ENCODE assay signal across 9 cellular contexts in the genomic region with DNA sequence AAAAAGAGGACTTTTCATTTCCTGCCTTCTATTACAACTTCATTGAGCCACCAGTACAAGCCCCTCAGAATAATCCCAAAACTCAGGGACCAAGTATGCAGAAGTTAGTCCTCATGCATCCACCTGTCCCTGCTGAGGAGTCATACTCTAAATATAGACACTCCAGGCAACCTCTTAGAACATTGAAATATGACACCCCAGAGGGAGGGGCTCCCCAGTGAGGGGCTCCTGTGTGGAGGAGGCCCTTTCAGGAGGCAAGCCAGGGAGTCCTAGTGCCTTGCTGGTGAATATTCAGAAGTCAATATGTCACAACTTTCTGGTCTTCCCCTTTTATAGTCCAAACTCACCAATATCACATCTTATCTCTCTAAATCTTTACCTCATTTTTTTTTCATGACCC. TPM values are rescaled to one million over a fixed set of nuclear protein-coding genes. Genes with fewer than 3 reads are reported as not detected.
DNase-seq lines count a peak whose midpoint lies in the region; ATAC-seq and TF ChIP-seq lines count a peak whose summit lies in the region.
"Had no signal": no experiment of that assay in that cellular context is flagged by ENCODE, and none has a peak within 500 bp of the region (broad histone marks: within the 10 kb centered on the region; RNA-seq: fewer than 3 reads in every experiment).

No MANE protein-coding gene starts in this region.

- TF ChIP-seq CTCF in fibroblast of lung (conservative IDR thresholded peaks at IDR 0.05 in 1 of 2, IDR thresholded peaks at IDR 0.05 in 1 of 2; ENCODE audit: low read depth in 1 of 2, low read length in 2 of 2) (no peak), GM10266 (IDR thresholded peaks at IDR 0.05; ENCODE audit: control insufficient read depth, insufficient read depth, low read depth, missing control alignments) (no peak)

- no peak for ATAC-seq in GM21526 (IDR thresholded peaks at IDR 0.05; ENCODE audit: low FRiP score, unreplicated experiment)

- no peaks in the 10 kb centered on the region for H3K36me3 ChIP-seq in fibroblast of lung (ENCODE audit: control insufficient read depth, insufficient read depth, low read length)

- H3K9me3 ChIP-seq in fibroblast of lung (ENCODE audit: control insufficient read depth, insufficient read depth, low read depth, low read length) = no peaks in the 10 kb centered on the region

- no peak overlapping the region for H3K4me3 ChIP-seq in fibroblast of lung (replicated peaks in 1 of 4; ENCODE audit: control extremely low read depth in 1 of 4, insufficient read depth in 1 of 4, low read depth in 3 of 4, low read length in 4 of 4)

- peaks cover 13% of the 10 kb centered on the region for H3K79me2 ChIP-seq in fibroblast of lung (ENCODE audit: control insufficient read depth, insufficient read depth, low read length)

- no peak overlapping the region for H3K4me2 ChIP-seq in fibroblast of lung (ENCODE audit: extremely low read depth, insufficient read depth, low read length)

- no peaks in the 10 kb centered on the region for H3K27me3 ChIP-seq in fibroblast of lung (ENCODE audit: control insufficient read depth, insufficient read depth, low read length)

- DNase-seq in EL (peak; percentile 4), HT1080 (ENCODE audit: low read depth) (peak; percentile 21), NCI-H69 (lab: John Stamatoyannopoulos, UW) (peak; percentile 77), fibroblast of lung (ENCODE audit: low read depth in 2 of 2) (peak; percentile 17 to 53), ureter (ENCODE audit: low spot score) (no peak), KG1 (lab: John Stamatoyannopoulos, UW) (no peak), GM10266 (ENCODE audit: extremely low spot score) (no peak)
- DNase-seq: T1000 had no signal

- no peak overlapping the region for H3K9ac ChIP-seq in fibroblast of lung (ENCODE audit: insufficient read depth, low read length)

- H3K4me1 ChIP-seq in fibroblast of lung (ENCODE audit: control insufficient read depth, extremely low read depth, insufficient read depth, low read length) = no peaks in the 10 kb centered on the region

- no peaks in the 10 kb centered on the region for H4K20me1 ChIP-seq in fibroblast of lung (ENCODE audit: control insufficient read depth, extremely low read depth, insufficient read depth, low read length)

- no peak overlapping the region for H2AFZ ChIP-seq in fibroblast of lung (ENCODE audit: low read length)

- H3K27ac ChIP-seq in fibroblast of lung (ENCODE audit: insufficient read depth, low read length) = no peak overlapping the region

RNA-seq across cellular contexts. Expression of a gene that starts 1.5 kb away (rescaled TPM):
- total RNA-seq in HT1080 (2014; rRNA removed; shearing (Covaris generic)) = 38.2 and 46.0 TPM in 2 replicates
- polyA plus RNA-seq in HT1080 (2015; cell fraction: cytosol; rRNA removed) = 20.5 and 21.3 TPM in 2 replicates
- 40.8 and 44.0 TPM in 2 replicates for polyA plus RNA-seq in HT1080 (2015; cell fraction: nucleus; rRNA removed)
- total RNA-seq in fibroblast of lung (24.1 and 32.9 TPM in 2 replicates), ureter (57.4 TPM)
- 93.4 and 94.6 TPM in 2 replicates for polyA plus RNA-seq in fibroblast of lung
- 72.7 and 78.9 TPM in 2 replicates for polyA plus RNA-seq in fibroblast of lung (2012)
- polyA minus RNA-seq in fibroblast of lung (ENCODE audit: low replicate concordance) = 14.0 and 19.0 TPM in 2 replicates

RNA-seq across cellular contexts. Expression of a gene that starts 3.6 kb away (rescaled TPM):
- total RNA-seq in HT1080 (2014; rRNA removed; shearing (Covaris generic)) = 15.1 and 18.3 TPM in 2 replicates
- polyA plus RNA-seq in HT1080 (2015; cell fraction: cytosol; rRNA removed) = 15.0 and 22.5 TPM in 2 replicates
- polyA plus RNA-seq in HT1080 (2015; cell fraction: nucleus; rRNA removed) = 41.3 and 45.2 TPM in 2 replicates
- 76.5 and 96.3 TPM in 2 replicates for total RNA-seq in fibroblast of lung
- 52.1 and 91.3 TPM in 2 replicates for polyA plus RNA-seq in fibroblast of lung
- polyA plus RNA-seq in fibroblast of lung (2012) = 53.7 and 87.5 TPM in 2 replicates
- 14.2 and 69.2 TPM in 2 replicates for polyA minus RNA-seq in fibroblast of lung (ENCODE audit: low replicate concordance)
- 53.3 TPM for total RNA-seq in ureter

RNA-seq across cellular contexts. Expression of a gene that starts 40.3 kb away (rescaled TPM):
- total RNA-seq in HT1080 (2014; rRNA removed; shearing (Covaris generic)) = 53.3 and 59.7 TPM in 2 replicates
- 26.5 and 30.2 TPM in 2 replicates for polyA plus RNA-seq in HT1080 (2015; cell fraction: cytosol; rRNA removed)
- polyA plus RNA-seq in HT1080 (2015; cell fraction: nucleus; rRNA removed) = 98.2 and 109 TPM in 2 replicates
- 73.7 and 107 TPM in 2 replicates for total RNA-seq in fibroblast of lung
- polyA plus RNA-seq in fibroblast of lung = 43.2 and 66.2 TPM in 2 replicates
- 56.2 and 80.9 TPM in 2 replicates for polyA plus RNA-seq in fibroblast of lung (2012)
- 39.8 and 52.9 TPM in 2 replicates for polyA minus RNA-seq in fibroblast of lung (ENCODE audit: low replicate concordance)
- 57.8 TPM for total RNA-seq in ureter

Comparison
In these comparisons a context has a peak if more than half of its experiments do, and no peak if none do; other contexts are left out.
1. DNase-seq: peak in EL (single experiment), HT1080 (single experiment), NCI-H69 (single experiment) and fibroblast of lung (2 of 2); none in ureter (single experiment), KG1 (single experiment) and GM10266 (single experiment).